11 cellular contexts compared by ENCODE assay signal in genomic region chr1:198165927-198166647, GRCh38. TPM values are rescaled to one million over a fixed set of nuclear protein-coding genes. Genes with fewer than 3 reads are reported as not detected.
A peak's percentile ranks its signal among the peaks of the same experiment; 100 is the strongest.
DNase-seq lines count a peak whose midpoint lies in the region; ATAC-seq and TF ChIP-seq lines count a peak whose summit lies in the region.
"Had no signal": no experiment of that assay in that cellular context is flagged by ENCODE, and none has a peak within 500 bp of the region (broad histone marks: within the 10 kb centered on the region; RNA-seq: fewer than 3 reads in every experiment).

No MANE protein-coding gene starts in this region.

- TF ChIP-seq RAD21 in SK-N-SH (IDR thresholded peaks at IDR 0.05; ENCODE audit: low read length): no peak

- H3F3A ChIP-seq in SK-N-SH (replicated peaks; ENCODE audit: insufficient read depth): peaks cover 42% of the 10 kb centered on the region

- no peak overlapping the region for H3K9ac ChIP-seq in SK-N-SH

- no peak overlapping the region for H3K4me3 ChIP-seq in SK-N-SH (ENCODE audit: low read depth in 2 of 2, low read length in 1 of 2)

- H3K27me3 ChIP-seq in SK-N-SH (ENCODE audit: insufficient read depth): no peaks in the 10 kb centered on the region
- H3K27me3 ChIP-seq: brain microvascular endothelial cell had no signal

- 92% methylated on average over 5 of the region's 5 CpGs for WGBS in SK-N-SH (ENCODE audit: low lambda C conversion rate)

- no peaks in the 10 kb centered on the region for H3K9me3 Mint-ChIP-seq in activated CD8-positive, alpha-beta T cell treated with anti-CD3 and anti-CD28 coated beads, Interleukin-2, amount 10 ng/mL, durations not matched to agents 7 days and 5 days (ENCODE audit: insufficient read depth)
- H3K9me3 Mint-ChIP-seq in progenitor cell of endocrine pancreas (ENCODE audit: low read depth) (no peaks in the 10 kb centered on the region), type B pancreatic cell (no peaks in the 10 kb centered on the region)

- H4K20me1 ChIP-seq in SK-N-SH (ENCODE audit: insufficient read depth): peaks cover 99% of the 10 kb centered on the region

- POLR2A ChIA-PET in SK-N-SH (lab: Yijun Ruan, JAX): no interaction called here
- POLR2A ChIA-PET in activated CD8-positive, alpha-beta T cell treated with anti-CD3 and anti-CD28 coated beads, Interleukin-2, amount 10 ng/mL, durations not matched to agents 7 days and 5 days (lab: Charles Lee): interaction anchor here (0.7 to 1.4 kb wide), 5 partner anchors 8 to 151 kb away, joined by 3 to 4 read pairs (median 4); partner anchors contain the start of gene NEK7
- POLR2A ChIA-PET in RWPE1 (lab: Yijun Ruan, JAX; ENCODE audit: low non-redundant PET): interaction anchor here (0.7 kb wide), 1 partner anchor 8 kb away, joined by 4 read pairs; no protein-coding TSS in a partner anchor

- no peak for TF ChIP-seq EP300 in SK-N-SH (IDR thresholded peaks at IDR 0.05; ENCODE audit: borderline replicate concordance in 1 of 2, low read depth in 1 of 2, low read length in 1 of 2)

- H3K36me3 ChIP-seq in SK-N-SH (replicated peaks in 1 of 2; ENCODE audit: control insufficient read depth in 1 of 2, insufficient read depth in 2 of 2, low read length in 1 of 2): peaks cover 2 to 26% of the 10 kb centered on the region in 2 experiments
- H3K36me3 ChIP-seq: brain microvascular endothelial cell had no signal

- H3K27ac Mint-ChIP-seq in activated CD8-positive, alpha-beta T cell treated with anti-CD3 and anti-CD28 coated beads, Interleukin-2, amount 10 ng/mL, durations not matched to agents 7 days and 5 days: peak overlapping the region; percentile 92
- H3K27ac Mint-ChIP-seq in progenitor cell of endocrine pancreas (peak overlapping the region; percentile 56), type B pancreatic cell (no peak overlapping the region)

- H3K4me1 ChIP-seq in SK-N-SH (ENCODE audit: control insufficient read depth in 1 of 2, insufficient read depth in 2 of 2, low read depth in 1 of 2, low read length in 1 of 2): peaks cover 33 to 42% of the 10 kb centered on the region in 2 experiments; a peak in 3 of 4 replicates

- H3K9me2 ChIP-seq in SK-N-SH: no peaks in the 10 kb centered on the region

- H3K79me2 ChIP-seq in SK-N-SH (ENCODE audit: insufficient read depth): peaks cover 100% of the 10 kb centered on the region

- no peak overlapping the region for H3K4me2 ChIP-seq in SK-N-SH

- peaks cover 87% of the 10 kb centered on the region for H3K4me1 Mint-ChIP-seq in activated CD8-positive, alpha-beta T cell treated with anti-CD3 and anti-CD28 coated beads, Interleukin-2, amount 10 ng/mL, durations not matched to agents 7 days and 5 days (ENCODE audit: low read depth)
- H3K4me1 Mint-ChIP-seq in progenitor cell of endocrine pancreas (ENCODE audit: low read depth): peaks cover 47% of the 10 kb centered on the region
- H3K4me1 Mint-ChIP-seq in type B pancreatic cell (ENCODE audit: unreplicated experiment): peaks cover 41% of the 10 kb centered on the region

- CTCF ChIA-PET in SK-N-SH (lab: Yijun Ruan, JAX): interaction anchor here (0.6 to 1.3 kb wide), 2 partner anchors 10 to 17 kb away, joined by 3 read pairs; partner anchors contain the start of gene NEK7
- CTCF ChIA-PET in activated CD8-positive, alpha-beta T cell treated with anti-CD3 and anti-CD28 coated beads, Interleukin-2, amount 10 ng/mL, durations not matched to agents 7 days and 5 days (lab: Charles Lee): interaction anchor here (1.0 to 3.2 kb wide), 8 partner anchors 9 to 134 kb away, joined by 3 to 12 read pairs (median 4); partner anchors contain the start of gene NEK7
- CTCF ChIA-PET in RWPE1 (lab: Yijun Ruan, JAX): interaction anchor here (0.6 to 0.7 kb wide), 2 partner anchors 68 to 615 kb away, joined by 3 to 5 read pairs; no protein-coding TSS in a partner anchor

- ATAC-seq in SK-N-SH treated with all-trans-retinoic acid at 6 μM for 48 hours (no peak), HG02840 (IDR thresholded peaks at IDR 0.05; ENCODE audit: low FRiP score, unreplicated experiment) (peak; percentile 32)
- ATAC-seq in activated CD8-positive, alpha-beta T cell treated with anti-CD3 and anti-CD28 coated beads, Interleukin-2, amount 10 ng/mL, durations not matched to agents 7 days and 5 days: peak; percentile 63

- H3K27me3 Mint-ChIP-seq in activated CD8-positive, alpha-beta T cell treated with anti-CD3 and anti-CD28 coated beads, Interleukin-2, amount 10 ng/mL, durations not matched to agents 7 days and 5 days (ENCODE audit: low read depth): no peaks in the 10 kb centered on the region
- no peaks in the 10 kb centered on the region for H3K27me3 Mint-ChIP-seq in progenitor cell of endocrine pancreas
- no peaks in the 10 kb centered on the region for H3K27me3 Mint-ChIP-seq in type B pancreatic cell

- DNase-seq in SK-N-SH: no peak
- DNase-seq in activated CD8-positive, alpha-beta T cell treated with anti-CD3 and anti-CD28 coated beads, Interleukin-2, amount 10 ng/mL, durations not matched to agents 7 days and 5 days: no peak
- DNase-seq in progenitor cell of endocrine pancreas (ENCODE audit: low spot score, unreplicated experiment): no peak
- DNase-seq in RWPE1 (ENCODE audit: low spot score): no peak
- no peak for DNase-seq in NCI-H2081 (lab: John Stamatoyannopoulos, UW)
- no peak for DNase-seq in type B pancreatic cell (ENCODE audit: extremely low spot score, unreplicated experiment)
- DNase-seq: brain microvascular endothelial cell, NCI-H1048 had no signal

- TF ChIP-seq CTCF in SK-N-SH (IDR thresholded peaks at IDR 0.05) (no peak), progenitor cell of endocrine pancreas (IDR thresholded peaks at IDR 0.05; ENCODE audit: unreplicated experiment) (no peak), RWPE1 (conservative IDR thresholded peaks at IDR 0.05; ENCODE audit: low read depth) (no peak), type B pancreatic cell (conservative IDR thresholded peaks at IDR 0.05) (no peak)

- H3K27ac ChIP-seq in SK-N-SH (ENCODE audit: low read depth in 2 of 2, low read length in 1 of 2) (peak overlapping the region; percentile 35 to 53; a peak in 3 of 4 replicates), RWPE1 (no peak overlapping the region)
- H3K27ac ChIP-seq: 22Rv1, brain microvascular endothelial cell had no signal

- peaks cover 9% of the 10 kb centered on the region for H3K36me3 Mint-ChIP-seq in activated CD8-positive, alpha-beta T cell treated with anti-CD3 and anti-CD28 coated beads, Interleukin-2, amount 10 ng/mL, durations not matched to agents 7 days and 5 days (ENCODE audit: low read depth)
- no peaks in the 10 kb centered on the region for H3K36me3 Mint-ChIP-seq in progenitor cell of endocrine pancreas (ENCODE audit: insufficient read depth)
- H3K36me3 Mint-ChIP-seq in type B pancreatic cell: peaks cover 4% of the 10 kb centered on the region

- H3K9me3 ChIP-seq in SK-N-SH: no peaks in the 10 kb centered on the region

- H3K4me3 Mint-ChIP-seq in activated CD8-positive, alpha-beta T cell treated with anti-CD3 and anti-CD28 coated beads, Interleukin-2, amount 10 ng/mL, durations not matched to agents 7 days and 5 days: peak overlapping the region; percentile 75
- peak overlapping the region; percentile 3 for H3K4me3 Mint-ChIP-seq in progenitor cell of endocrine pancreas (ENCODE audit: low read depth)
- no peak overlapping the region for H3K4me3 Mint-ChIP-seq in type B pancreatic cell

- no peak overlapping the region for H2AFZ ChIP-seq in SK-N-SH (ENCODE audit: low read depth)

TF ChIP-seq in SK-N-SH, 30 proteins besides CTCF, POLR2A, EP300 and RAD21 (continues in another document):
- no peak for TF ChIP-seq GATA2 (CRISPR knock-in tag; IDR thresholded peaks at IDR 0.05)
- TF ChIP-seq TEAD4 (IDR thresholded peaks at IDR 0.05; ENCODE audit: borderline replicate concordance, insufficient read depth): no peak
- TF ChIP-seq USF2 (IDR thresholded peaks at IDR 0.05; ENCODE audit: borderline replicate concordance, low read depth, low read length): no peak
- TF ChIP-seq TAF1 (IDR thresholded peaks at IDR 0.05; ENCODE audit: borderline replicate concordance, low read depth, low read length): no peak

TF ChIP-seq in SK-N-SH treated with all-trans-retinoic acid at 6 μM for 48 hours, 23 proteins besides CTCF, POLR2A, EP300 and RAD21 (continues in another document):
- no peak for TF ChIP-seq ZNF8 (CRISPR knock-in tag; IDR thresholded peaks at IDR 0.05)
- no peak for TF ChIP-seq SNAI2 (CRISPR knock-in tag; IDR thresholded peaks at IDR 0.05)
- no peak for TF ChIP-seq POU6F1 (CRISPR knock-in tag; IDR thresholded peaks at IDR 0.05; ENCODE audit: borderline replicate concordance, low read depth)

RNA-seq across cellular contexts. Expression of gene NEK7, which starts 9.3 kb away (rescaled TPM):
- polyA plus RNA-seq in SK-N-SH (2012; rRNA removed): 85.8 and 146 TPM in 2 replicates
- 148 and 159 TPM in 2 replicates for polyA plus RNA-seq in SK-N-SH (2012; cell fraction: cytosol; rRNA removed)
- polyA plus RNA-seq in SK-N-SH (2012; cell fraction: nucleus; rRNA removed): 72.1 and 172 TPM in 2 replicates
- total RNA-seq in activated CD8-positive, alpha-beta T cell treated with anti-CD3 and anti-CD28 coated beads, Interleukin-2, amount 10 ng/mL, durations not matched to agents 7 days and 5 days: 10 to 100 TPM; 61.5 to 63.2 TPM
- total RNA-seq in progenitor cell of endocrine pancreas (23.4 and 25.9 TPM in 2 replicates), type B pancreatic cell (ENCODE audit: low replicate concordance) (35.1 and 42.5 TPM in 2 replicates)
